9 cellular contexts compared by ENCODE assay signal in genomic region chr11:43419460-43419859, GRCh38.
A peak's percentile ranks its signal among the peaks of the same experiment; 100 is the strongest.
DNase-seq lines count a peak whose midpoint lies in the region; ATAC-seq, FAIRE-seq and TF ChIP-seq lines count a peak whose summit lies in the region.
"Had no signal": no experiment of that assay in that cellular context is flagged by ENCODE, and none has a peak within 500 bp of the region (broad histone marks: within the 10 kb centered on the region; RNA-seq: fewer than 3 reads in every experiment).

No MANE protein-coding gene starts in this region.

- FAIRE-seq in kidney (lab: Jason Lieb, UNC): peak; percentile 11
- FAIRE-seq: colon had no signal

- peak; percentile 69 for ATAC-seq in GM21723 (IDR thresholded peaks at IDR 0.05; ENCODE audit: unreplicated experiment)
- no peak for ATAC-seq in HG03097 (IDR thresholded peaks at IDR 0.05; ENCODE audit: low FRiP score, unreplicated experiment)

- in situ Hi-C loops in transverse colon (cut with MboI; ENCODE audit: low pct_ligation_motif_present in 1 of 4, low pct_unique_long_range_greater_than_20kb in 1 of 4, low sequenced_read_pairs in 3 of 4): loop anchor here in 2 of 4 donors (25.0 kb wide), 1 partner anchor 107 kb away; the partner anchor contains the start of gene API5 (in 2 of the 2)

- H3K36me3 ChIP-seq in kidney (ENCODE audit: control insufficient read depth in 1 of 2, insufficient read depth in 2 of 2, low read length in 2 of 2) (peaks cover 7 to 17% of the 10 kb centered on the region in 2 donors), transverse colon (peaks cover 0 to 18% (median 7%) of the 10 kb centered on the region in 4 donors)

- intact Hi-C loops in kidney (cut with DNase I): no loop called here
- intact Hi-C loops in transverse colon (cut with DNase I; ENCODE audit: low total_unique reads): no loop called here

- TF ChIP-seq EP300 in transverse colon (IDR thresholded peaks at IDR 0.05; ENCODE audit: low read depth): no peak

- TF ChIP-seq POLR2A in transverse colon (IDR thresholded peaks at IDR 0.05): no peak

- peak; percentile 57 for TF ChIP-seq CTCF in kidney (IDR thresholded peaks at IDR 0.05; ENCODE audit: borderline replicate concordance, extremely low read depth, insufficient read depth)
- TF ChIP-seq CTCF in transverse colon (IDR thresholded peaks at IDR 0.05): peak; percentile 47 to 63 (median 60)

- H3K4me1 ChIP-seq in kidney (ENCODE audit: control insufficient read depth in 1 of 2, insufficient read depth in 1 of 2, low read depth in 1 of 2, low read length in 2 of 2): no peaks in the 10 kb centered on the region
- H3K4me1 ChIP-seq in transverse colon: peaks cover 0 to 9% (median 0%) of the 10 kb centered on the region in 4 donors

- H3K4me3 ChIP-seq in kidney (ENCODE audit: low read length in 2 of 2): no peak overlapping the region
- H3K4me3 ChIP-seq in transverse colon: no peak overlapping the region

- H3K9ac ChIP-seq in kidney (ENCODE audit: low read length in 2 of 2): no peak overlapping the region

- H3K9me3 ChIP-seq in kidney (ENCODE audit: control insufficient read depth in 1 of 2, low read length in 2 of 2) (no peaks in the 10 kb centered on the region), transverse colon (no peaks in the 10 kb centered on the region)

- no peak overlapping the region for H3K27ac ChIP-seq in kidney (ENCODE audit: low read depth in 2 of 2, low read length in 2 of 2)
- H3K27ac ChIP-seq in transverse colon: no peak overlapping the region

- peak; percentile 36 for DNase-seq in SKM-1 treated with dmso at 0.1 percent for 144 hours (lab: John Stamatoyannopoulos, UW; ENCODE audit: unreplicated experiment)
- no peak for DNase-seq in SKM-1 (lab: John Stamatoyannopoulos, UW; ENCODE audit: unreplicated experiment)
- DNase-seq in NCI-H2196 (lab: John Stamatoyannopoulos, UW; ENCODE audit: unreplicated experiment): peak; percentile 54
- peak; percentile 3 for DNase-seq in amniotic stem cell (lab: John Stamatoyannopoulos, UW)
- DNase-seq in kidney: no peak
- peak; percentile 21 for DNase-seq in transverse colon

- H3K27me3 ChIP-seq in transverse colon: no peaks in the 10 kb centered on the region

Comparison
In these comparisons a context has a peak if more than half of its experiments do, and no peak if none do; other contexts are left out.
1. DNase-seq: peak in SKM-1 treated with dmso at 0.1 percent for 144 hours (single experiment), NCI-H2196 (single experiment), amniotic stem cell (single experiment) and transverse colon (single experiment); none in SKM-1 (single experiment) and kidney (single experiment).